In genomic region chrX:24259544-24260240, GRCh38 we compare ENCODE assay signal across 9 cellular contexts. TPM values are rescaled to one million over a fixed set of nuclear protein-coding genes. Genes with fewer than 3 reads are reported as not detected.
A peak's percentile ranks its signal among the peaks of the same experiment; 100 is the strongest.
DNase-seq lines count a peak whose midpoint lies in the region; ATAC-seq, FAIRE-seq and TF ChIP-seq lines count a peak whose summit lies in the region.
"Had no signal": no experiment of that assay in that cellular context is flagged by ENCODE, and none has a peak within 500 bp of the region (broad histone marks: within the 10 kb centered on the region; RNA-seq: fewer than 3 reads in every experiment).

No MANE protein-coding gene starts in this region.

- no peak for TF ChIP-seq POLR2A in esophagus squamous epithelium (IDR thresholded peaks at IDR 0.05)

- H3K9me3 ChIP-seq in MG63 = no peaks in the 10 kb centered on the region
- H3K9me3 ChIP-seq in esophagus squamous epithelium = no peaks in the 10 kb centered on the region
- H3K9me3 ChIP-seq in pancreas = no peaks in the 10 kb centered on the region

- WGBS in esophagus squamous epithelium, 2 donors = 46 to 64% methylated on average over 6 of the region's 9 CpGs
- WGBS in pancreas, 2 donors = 69 to 73% methylated on average over 9 of the region's 9 CpGs

- H3K4me3 ChIP-seq in GM06990 (replicated peaks; ENCODE audit: low read depth, low read length) = no peak overlapping the region
- no peak overlapping the region for H3K4me3 ChIP-seq in MG63
- H3K4me3 ChIP-seq in esophagus squamous epithelium = no peak overlapping the region
- no peak overlapping the region for H3K4me3 ChIP-seq in pancreas

- peak; percentile 89 for FAIRE-seq in pancreas (lab: Jason Lieb, UNC)

- peak; percentile 63 for DNase-seq in AG08396 (ENCODE audit: low spot score)
- no peak for DNase-seq in GM06990 (ENCODE audit: extremely low read depth, insufficient read length)
- DNase-seq in MG63 = peak; percentile 17
- no peak for DNase-seq in esophagus squamous epithelium (lab: John Stamatoyannopoulos, UW)
- peak in 3 of 6 donors; percentile 19 to 39 (median 28) for DNase-seq in pancreas
- no peak for DNase-seq in ecto neural progenitor cell (ENCODE audit: low spot score)

- ATAC-seq in SK-N-SH treated with all-trans-retinoic acid at 6 μM for 48 hours (peak; percentile 94), pancreas (peak; percentile 66 to 87 (median 86)), GM21367 (IDR thresholded peaks at IDR 0.05; ENCODE audit: unreplicated experiment) (no peak)

- H3K27me3 ChIP-seq in GM06990 (replicated peaks; ENCODE audit: control insufficient read depth, insufficient read depth, low read length) = no peaks in the 10 kb centered on the region
- H3K27me3 ChIP-seq in MG63 = no peaks in the 10 kb centered on the region
- peaks cover 0 to 5% (median 0%) of the 10 kb centered on the region in 4 donors for H3K27me3 ChIP-seq in esophagus squamous epithelium
- H3K27me3 ChIP-seq in pancreas = no peaks in the 10 kb centered on the region

- TF ChIP-seq CTCF in GM06990 (IDR thresholded peaks at IDR 0.05; ENCODE audit: insufficient read depth, low read length, poor library complexity, severe bottlenecking) (peak; percentile 74), esophagus squamous epithelium (IDR thresholded peaks at IDR 0.05) (peak in 5 of 6 experiments; percentile 26 to 61 (median 54)), pancreas (IDR thresholded peaks at IDR 0.05) (peak; percentile 7 to 45 (median 30))

- H3K27ac ChIP-seq in esophagus squamous epithelium (no peak overlapping the region), pancreas (peak overlapping the region in 1 of 4 donors; percentile 17)

- intact Hi-C loops in esophagus squamous epithelium (cut with DNase I) (no loop called here), pancreas (cut with DNase I) (no loop called here)

- H3K4me1 ChIP-seq in esophagus squamous epithelium = peaks cover 0 to 4% (median 0%) of the 10 kb centered on the region in 3 donors
- H3K4me1 ChIP-seq in pancreas = no peaks in the 10 kb centered on the region

- H3K36me3 ChIP-seq in GM06990 (ENCODE audit: control insufficient read depth, insufficient read depth, low read length) (no peaks in the 10 kb centered on the region), MG63 (no peaks in the 10 kb centered on the region), esophagus squamous epithelium (no peaks in the 10 kb centered on the region), pancreas (no peaks in the 10 kb centered on the region)

TF ChIP-seq in SK-N-SH treated with all-trans-retinoic acid at 6 μM for 48 hours, 23 proteins besides CTCF, POLR2A, EP300 and RAD21:
- TF ChIP-seq CSRNP3 (CRISPR knock-in tag; IDR thresholded peaks at IDR 0.05) = no peak
- no peak for TF ChIP-seq ZNF8 (CRISPR knock-in tag; IDR thresholded peaks at IDR 0.05)
- TF ChIP-seq ARNTL (CRISPR knock-in tag; IDR thresholded peaks at IDR 0.05; ENCODE audit: borderline replicate concordance, low read depth) = no peak
TF ChIP-seq in SK-N-SH treated with all-trans-retinoic acid at 6 μM for 48 hours: peak in this region for 0.

RNA-seq across cellular contexts. Expression of gene SUPT20HL2, which starts 54.2 kb away (rescaled TPM):
- total RNA-seq in MG63 (2014; rRNA removed; shearing (Covaris generic); ENCODE audit: low replicate concordance) = not detected in 2 replicates
- total RNA-seq in esophagus squamous epithelium (not detected), pancreas (not detected)
- polyA plus RNA-seq in pancreas = not detected
- total RNA-seq: urinary bladder had no signal

Comparison
In these comparisons a context has a peak if more than half of its experiments do, and no peak if none do; other contexts are left out.
1. DNase-seq: peak in AG08396 (single experiment) and MG63 (single experiment); none in GM06990 (single experiment), esophagus squamous epithelium (single experiment) and ecto neural progenitor cell (single experiment).
2. Peak in every context shown above with its lines, with median percentiles within 50 percentile points of each other: CTCF ChIP-seq.